ENCODE assay signal across 9 cellular contexts in the genomic region with DNA sequence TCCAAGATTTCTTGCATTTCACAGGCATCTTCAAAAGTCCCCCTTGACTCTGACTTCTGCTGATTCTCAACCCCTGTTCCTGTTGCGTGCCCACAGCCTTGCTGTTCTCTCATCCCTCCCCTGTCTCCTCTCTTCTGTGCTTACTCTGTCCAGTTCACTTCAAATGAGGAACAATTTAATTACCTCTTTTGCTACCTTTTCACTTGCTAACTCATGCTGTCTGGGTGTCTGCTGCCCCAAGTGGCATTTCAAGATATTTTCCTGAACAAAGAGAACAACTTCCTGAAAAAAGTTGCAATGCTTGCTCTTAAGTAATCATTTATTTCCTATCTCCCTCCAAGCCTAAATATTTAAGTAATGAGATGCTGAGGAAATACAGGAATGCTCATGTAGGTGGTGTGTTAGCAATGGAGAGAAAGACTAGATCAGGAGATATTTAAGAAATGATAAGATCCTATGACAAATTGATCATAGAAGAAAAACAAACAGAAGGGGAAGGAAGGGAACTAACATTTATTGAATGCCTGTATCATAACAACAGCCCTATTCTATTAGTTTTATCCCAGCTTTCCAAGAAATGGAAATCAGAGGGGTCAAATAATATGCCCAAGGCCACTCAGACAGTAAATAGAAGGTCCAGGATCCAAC. TPM values are rescaled to one million over a fixed set of nuclear protein-coding genes. Genes with fewer than 3 reads are reported as not detected.
A peak's percentile ranks its signal among the peaks of the same experiment; 100 is the strongest.
DNase-seq lines count a peak whose midpoint lies in the region; ATAC-seq and TF ChIP-seq lines count a peak whose summit lies in the region.
"Had no signal": no experiment of that assay in that cellular context is flagged by ENCODE, and none has a peak within 500 bp of the region (broad histone marks: within the 10 kb centered on the region; RNA-seq: fewer than 3 reads in every experiment).

No MANE protein-coding gene starts in this region.

- peak; percentile 55 for ATAC-seq in HG03442 (IDR thresholded peaks at IDR 0.05; ENCODE audit: unreplicated experiment)
- ATAC-seq in WTC11 = peak; percentile 60
- ATAC-seq in memory B cell (ENCODE audit: low read depth) = peak; percentile 42
- ATAC-seq in GM21423 (IDR thresholded peaks at IDR 0.05; ENCODE audit: unreplicated experiment) = no peak

- intact Hi-C loops in activated CD4-positive, alpha-beta T cell treated with anti-CD3 and anti-CD28 coated beads, Interleukin-2, amount 10 ng/mL, durations not matched to agents 24 days and 14 days (cut with micrococcal nuclease) = no loop called here

- peak; percentile 20 for TF ChIP-seq CTCF in WTC11 (IDR thresholded peaks at IDR 0.05)

- H3K36me3 Mint-ChIP-seq in WTC11 = no peaks in the 10 kb centered on the region
- peaks cover 2% of the 10 kb centered on the region for H3K36me3 Mint-ChIP-seq in memory B cell
- H3K36me3 Mint-ChIP-seq in activated CD4-positive, alpha-beta T cell treated with anti-CD3 and anti-CD28 coated beads, Interleukin-2, amount 10 ng/mL, durations not matched to agents 24 days and 14 days (ENCODE audit: low read depth) = no peaks in the 10 kb centered on the region

- CTCF ChIA-PET in WTC11 (lab: Charles Lee) = interaction anchor here (0.9 to 1.1 kb wide), 3 partner anchors 42 to 86 kb away, joined by 3 to 4 read pairs (median 3); a partner anchor contains a TSS

- POLR2A ChIA-PET in WTC11 (lab: Charles Lee) = no interaction called here

- DNase-seq in GDM1 (lab: John Stamatoyannopoulos, UW) (peak; percentile 32), WTC11 (ENCODE audit: low spot score) (no peak), memory B cell (ENCODE audit: low spot score in 2 of 2) (no peak), NCI-H2227 treated with DMSO at 0.1 percent for 48 hours (lab: John Stamatoyannopoulos, UW) (no peak), occipital lobe (lab: John Stamatoyannopoulos, UW) (no peak)
- DNase-seq in activated CD4-positive, alpha-beta T cell treated with anti-CD3 and anti-CD28 coated beads, Interleukin-2, amount 10 ng/mL, durations not matched to agents 24 days and 14 days = no peak

- no peaks in the 10 kb centered on the region for H3K27me3 Mint-ChIP-seq in WTC11 (ENCODE audit: low read depth)
- H3K27me3 Mint-ChIP-seq in memory B cell = peaks cover 7% of the 10 kb centered on the region
- H3K27me3 Mint-ChIP-seq in activated CD4-positive, alpha-beta T cell treated with anti-CD3 and anti-CD28 coated beads, Interleukin-2, amount 10 ng/mL, durations not matched to agents 24 days and 14 days = peaks cover 39% of the 10 kb centered on the region

- H3K27ac Mint-ChIP-seq in WTC11 (no peak overlapping the region), memory B cell (no peak overlapping the region)
- H3K27ac Mint-ChIP-seq in activated CD4-positive, alpha-beta T cell treated with anti-CD3 and anti-CD28 coated beads, Interleukin-2, amount 10 ng/mL, durations not matched to agents 24 days and 14 days = no peak overlapping the region

- H3K4me1 Mint-ChIP-seq in WTC11 (peaks cover 5% of the 10 kb centered on the region), memory B cell (peaks cover 2% of the 10 kb centered on the region)
- H3K4me1 Mint-ChIP-seq in activated CD4-positive, alpha-beta T cell treated with anti-CD3 and anti-CD28 coated beads, Interleukin-2, amount 10 ng/mL, durations not matched to agents 24 days and 14 days = no peaks in the 10 kb centered on the region

- H3K9me3 Mint-ChIP-seq in WTC11 (peaks cover 6% of the 10 kb centered on the region; the same call in 1 of the 2 replicates), memory B cell (no peaks in the 10 kb centered on the region)
- no peaks in the 10 kb centered on the region for H3K9me3 Mint-ChIP-seq in activated CD4-positive, alpha-beta T cell treated with anti-CD3 and anti-CD28 coated beads, Interleukin-2, amount 10 ng/mL, durations not matched to agents 24 days and 14 days

- H3K4me3 Mint-ChIP-seq in WTC11 (no peak overlapping the region), memory B cell (no peak overlapping the region)
- no peak overlapping the region for H3K4me3 Mint-ChIP-seq in activated CD4-positive, alpha-beta T cell treated with anti-CD3 and anti-CD28 coated beads, Interleukin-2, amount 10 ng/mL, durations not matched to agents 24 days and 14 days

TF ChIP-seq in WTC11, 78 proteins besides CTCF, POLR2A, EP300 and RAD21 (continues in another document):
- TF ChIP-seq GTF2I (CRISPR knock-in tag; conservative IDR thresholded peaks at IDR 0.05) (no peak), ETV6 (CRISPR knock-in tag; IDR thresholded peaks at IDR 0.05) (no peak), MXD4 (CRISPR knock-in tag; IDR thresholded peaks at IDR 0.05; ENCODE audit: borderline replicate concordance) (no peak), ZNF219 (CRISPR knock-in tag; IDR thresholded peaks at IDR 0.05; ENCODE audit: borderline replicate concordance) (no peak), GRHL2 (CRISPR knock-in tag; IDR thresholded peaks at IDR 0.05; ENCODE audit: insufficient replicate concordance, severe bottlenecking) (no peak), TP53 (CRISPR knock-in tag; IDR thresholded peaks at IDR 0.05) (no peak), JUN (CRISPR knock-in tag; IDR thresholded peaks at IDR 0.05) (no peak), MYBL2 (CRISPR knock-in tag; IDR thresholded peaks at IDR 0.05) (no peak), GABPB1 (CRISPR knock-in tag; IDR thresholded peaks at IDR 0.05) (no peak), ZNF263 (CRISPR knock-in tag; IDR thresholded peaks at IDR 0.05; ENCODE audit: low read depth) (no peak), FOXK1 (CRISPR knock-in tag; IDR thresholded peaks at IDR 0.05) (no peak)
- TF ChIP-seq, protein P1, sequence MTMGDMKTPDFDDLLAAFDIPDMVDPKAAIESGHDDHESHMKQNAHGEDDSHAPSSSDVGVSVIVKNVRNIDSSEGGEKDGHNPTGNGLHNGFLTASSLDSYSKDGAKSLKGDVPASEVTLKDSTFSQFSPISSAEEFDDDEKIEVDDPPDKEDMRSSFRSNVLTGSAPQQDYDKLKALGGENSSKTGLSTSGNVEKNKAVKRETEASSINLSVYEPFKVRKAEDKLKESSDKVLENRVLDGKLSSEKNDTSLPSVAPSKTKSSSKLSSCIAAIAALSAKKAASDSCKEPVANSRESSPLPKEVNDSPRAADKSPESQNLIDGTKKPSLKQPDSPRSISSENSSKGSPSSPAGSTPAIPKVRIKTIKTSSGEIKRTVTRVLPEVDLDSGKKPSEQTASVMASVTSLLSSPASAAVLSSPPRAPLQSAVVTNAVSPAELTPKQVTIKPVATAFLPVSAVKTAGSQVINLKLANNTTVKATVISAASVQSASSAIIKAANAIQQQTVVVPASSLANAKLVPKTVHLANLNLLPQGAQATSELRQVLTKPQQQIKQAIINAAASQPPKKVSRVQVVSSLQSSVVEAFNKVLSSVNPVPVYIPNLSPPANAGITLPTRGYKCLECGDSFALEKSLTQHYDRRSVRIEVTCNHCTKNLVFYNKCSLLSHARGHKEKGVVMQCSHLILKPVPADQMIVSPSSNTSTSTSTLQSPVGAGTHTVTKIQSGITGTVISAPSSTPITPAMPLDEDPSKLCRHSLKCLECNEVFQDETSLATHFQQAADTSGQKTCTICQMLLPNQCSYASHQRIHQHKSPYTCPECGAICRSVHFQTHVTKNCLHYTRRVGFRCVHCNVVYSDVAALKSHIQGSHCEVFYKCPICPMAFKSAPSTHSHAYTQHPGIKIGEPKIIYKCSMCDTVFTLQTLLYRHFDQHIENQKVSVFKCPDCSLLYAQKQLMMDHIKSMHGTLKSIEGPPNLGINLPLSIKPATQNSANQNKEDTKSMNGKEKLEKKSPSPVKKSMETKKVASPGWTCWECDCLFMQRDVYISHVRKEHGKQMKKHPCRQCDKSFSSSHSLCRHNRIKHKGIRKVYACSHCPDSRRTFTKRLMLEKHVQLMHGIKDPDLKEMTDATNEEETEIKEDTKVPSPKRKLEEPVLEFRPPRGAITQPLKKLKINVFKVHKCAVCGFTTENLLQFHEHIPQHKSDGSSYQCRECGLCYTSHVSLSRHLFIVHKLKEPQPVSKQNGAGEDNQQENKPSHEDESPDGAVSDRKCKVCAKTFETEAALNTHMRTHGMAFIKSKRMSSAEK (CRISPR knock-in tag; IDR thresholded peaks at IDR 0.05; ENCODE audit: borderline replicate concordance) = no peak
- TF ChIP-seq, protein P2, sequence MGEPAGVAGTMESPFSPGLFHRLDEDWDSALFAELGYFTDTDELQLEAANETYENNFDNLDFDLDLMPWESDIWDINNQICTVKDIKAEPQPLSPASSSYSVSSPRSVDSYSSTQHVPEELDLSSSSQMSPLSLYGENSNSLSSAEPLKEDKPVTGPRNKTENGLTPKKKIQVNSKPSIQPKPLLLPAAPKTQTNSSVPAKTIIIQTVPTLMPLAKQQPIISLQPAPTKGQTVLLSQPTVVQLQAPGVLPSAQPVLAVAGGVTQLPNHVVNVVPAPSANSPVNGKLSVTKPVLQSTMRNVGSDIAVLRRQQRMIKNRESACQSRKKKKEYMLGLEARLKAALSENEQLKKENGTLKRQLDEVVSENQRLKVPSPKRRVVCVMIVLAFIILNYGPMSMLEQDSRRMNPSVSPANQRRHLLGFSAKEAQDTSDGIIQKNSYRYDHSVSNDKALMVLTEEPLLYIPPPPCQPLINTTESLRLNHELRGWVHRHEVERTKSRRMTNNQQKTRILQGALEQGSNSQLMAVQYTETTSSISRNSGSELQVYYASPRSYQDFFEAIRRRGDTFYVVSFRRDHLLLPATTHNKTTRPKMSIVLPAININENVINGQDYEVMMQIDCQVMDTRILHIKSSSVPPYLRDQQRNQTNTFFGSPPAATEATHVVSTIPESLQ (CRISPR knock-in tag; IDR thresholded peaks at IDR 0.05) = no peak
- TF ChIP-seq, protein P3, sequence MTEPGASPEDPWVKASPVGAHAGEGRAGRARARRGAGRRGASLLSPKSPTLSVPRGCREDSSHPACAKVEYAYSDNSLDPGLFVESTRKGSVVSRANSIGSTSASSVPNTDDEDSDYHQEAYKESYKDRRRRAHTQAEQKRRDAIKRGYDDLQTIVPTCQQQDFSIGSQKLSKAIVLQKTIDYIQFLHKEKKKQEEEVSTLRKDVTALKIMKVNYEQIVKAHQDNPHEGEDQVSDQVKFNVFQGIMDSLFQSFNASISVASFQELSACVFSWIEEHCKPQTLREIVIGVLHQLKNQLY (CRISPR knock-in tag; IDR thresholded peaks at IDR 0.05) = no peak
- TF ChIP-seq, protein P4, sequence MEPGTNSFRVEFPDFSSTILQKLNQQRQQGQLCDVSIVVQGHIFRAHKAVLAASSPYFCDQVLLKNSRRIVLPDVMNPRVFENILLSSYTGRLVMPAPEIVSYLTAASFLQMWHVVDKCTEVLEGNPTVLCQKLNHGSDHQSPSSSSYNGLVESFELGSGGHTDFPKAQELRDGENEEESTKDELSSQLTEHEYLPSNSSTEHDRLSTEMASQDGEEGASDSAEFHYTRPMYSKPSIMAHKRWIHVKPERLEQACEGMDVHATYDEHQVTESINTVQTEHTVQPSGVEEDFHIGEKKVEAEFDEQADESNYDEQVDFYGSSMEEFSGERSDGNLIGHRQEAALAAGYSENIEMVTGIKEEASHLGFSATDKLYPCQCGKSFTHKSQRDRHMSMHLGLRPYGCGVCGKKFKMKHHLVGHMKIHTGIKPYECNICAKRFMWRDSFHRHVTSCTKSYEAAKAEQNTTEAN (CRISPR knock-in tag; IDR thresholded peaks at IDR 0.05) = no peak

RNA-seq across cellular contexts. Expression of a gene that starts 42.2 kb away (rescaled TPM):
- 0.64 to 1.4 TPM (median 0.82 TPM) in 3 replicates for total RNA-seq in WTC11 (2021)
- 0.05 and 0.07 TPM in 2 replicates for total RNA-seq in activated CD4-positive, alpha-beta T cell treated with anti-CD3 and anti-CD28 coated beads, Interleukin-2, amount 10 ng/mL, durations not matched to agents 24 days and 14 days
- total RNA-seq in occipital lobe = 33.5 TPM
- total RNA-seq: RPMI7951 had no signal

Comparison
In these comparisons a context has a peak if more than half of its experiments do, and no peak if none do; other contexts are left out.
1. RNA of a gene that starts 42.2 kb away (total RNA-seq): 33.5 TPM in occipital lobe (single experiment); 0.64 to 1.4 TPM in WTC11 and 0.05 to 0.07 TPM in activated CD4-positive, alpha-beta T cell treated with anti-CD3 and anti-CD28 coated beads, Interleukin-2, amount 10 ng/mL, durations not matched to agents 24 days and 14 days; every median in the first group is over 10 times any median in the second.